In the genomic region with DNA sequence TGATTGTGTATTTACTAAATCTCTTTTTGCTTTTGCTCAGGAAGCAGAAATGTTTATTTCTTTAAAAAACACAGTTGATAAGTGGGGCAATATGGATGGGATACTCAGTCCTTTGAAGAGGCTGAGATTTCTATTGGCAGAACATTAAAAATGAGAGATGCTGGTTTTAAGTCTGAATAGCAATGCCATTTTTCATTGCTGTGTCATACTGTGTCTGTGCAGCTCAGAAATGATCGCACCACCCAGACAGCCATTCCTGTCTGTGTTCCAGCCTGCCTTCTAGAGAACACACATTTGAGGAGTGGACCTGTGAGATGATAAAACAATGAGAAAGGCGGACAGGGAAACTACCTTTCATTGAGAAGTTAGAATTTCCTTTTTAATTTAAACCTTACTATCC, we compare ENCODE assay signal across 2 cellular contexts.
TF ChIP-seq lines count a peak whose summit lies in the region.

No MANE protein-coding gene starts in this region.

TF ChIP-seq in SK-N-SH, 30 proteins besides CTCF, POLR2A, EP300 and RAD21 (continued from another document):
- TF ChIP-seq NFIC (IDR thresholded peaks at IDR 0.05; ENCODE audit: borderline replicate concordance), result no peak
- TF ChIP-seq, protein P1, sequence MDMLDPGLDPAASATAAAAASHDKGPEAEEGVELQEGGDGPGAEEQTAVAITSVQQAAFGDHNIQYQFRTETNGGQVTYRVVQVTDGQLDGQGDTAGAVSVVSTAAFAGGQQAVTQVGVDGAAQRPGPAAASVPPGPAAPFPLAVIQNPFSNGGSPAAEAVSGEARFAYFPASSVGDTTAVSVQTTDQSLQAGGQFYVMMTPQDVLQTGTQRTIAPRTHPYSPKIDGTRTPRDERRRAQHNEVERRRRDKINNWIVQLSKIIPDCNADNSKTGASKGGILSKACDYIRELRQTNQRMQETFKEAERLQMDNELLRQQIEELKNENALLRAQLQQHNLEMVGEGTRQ (IDR thresholded peaks at IDR 0.05; ENCODE audit: borderline replicate concordance, low read depth, low read length), result no peak
- TF ChIP-seq FOSL2 (IDR thresholded peaks at IDR 0.05; ENCODE audit: borderline replicate concordance, low read depth), result peak; percentile 19; the same call in 1 of the 2 replicates

TF ChIP-seq in SK-N-SH treated with all-trans-retinoic acid at 6 μM for 48 hours, 23 proteins besides CTCF, POLR2A, EP300 and RAD21:
- TF ChIP-seq, protein P2, sequence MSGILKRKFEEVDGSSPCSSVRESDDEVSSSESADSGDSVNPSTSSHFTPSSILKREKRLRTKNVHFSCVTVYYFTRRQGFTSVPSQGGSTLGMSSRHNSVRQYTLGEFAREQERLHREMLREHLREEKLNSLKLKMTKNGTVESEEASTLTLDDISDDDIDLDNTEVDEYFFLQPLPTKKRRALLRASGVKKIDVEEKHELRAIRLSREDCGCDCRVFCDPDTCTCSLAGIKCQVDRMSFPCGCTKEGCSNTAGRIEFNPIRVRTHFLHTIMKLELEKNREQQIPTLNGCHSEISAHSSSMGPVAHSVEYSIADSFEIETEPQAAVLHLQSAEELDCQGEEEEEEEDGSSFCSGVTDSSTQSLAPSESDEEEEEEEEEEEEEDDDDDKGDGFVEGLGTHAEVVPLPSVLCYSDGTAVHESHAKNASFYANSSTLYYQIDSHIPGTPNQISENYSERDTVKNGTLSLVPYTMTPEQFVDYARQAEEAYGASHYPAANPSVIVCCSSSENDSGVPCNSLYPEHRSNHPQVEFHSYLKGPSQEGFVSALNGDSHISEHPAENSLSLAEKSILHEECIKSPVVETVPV (CRISPR knock-in tag; IDR thresholded peaks at IDR 0.05), result no peak
- TF ChIP-seq SNAI2 (CRISPR knock-in tag; IDR thresholded peaks at IDR 0.05) (no peak), ZNF565 (CRISPR knock-in tag; conservative IDR thresholded peaks at IDR 0.05; ENCODE audit: low read depth) (no peak), CSDC2 (CRISPR knock-in tag; IDR thresholded peaks at IDR 0.05) (no peak), OSR1 (CRISPR knock-in tag; IDR thresholded peaks at IDR 0.05) (no peak), BACH2 (CRISPR knock-in tag; IDR thresholded peaks at IDR 0.05; ENCODE audit: borderline replicate concordance) (no peak), ZNF8 (CRISPR knock-in tag; IDR thresholded peaks at IDR 0.05) (no peak), ISL1 (CRISPR knock-in tag; IDR thresholded peaks at IDR 0.05) (no peak), RARB (CRISPR knock-in tag; IDR thresholded peaks at IDR 0.05) (no peak), ZFP3 (CRISPR knock-in tag; IDR thresholded peaks at IDR 0.05) (no peak), GLIS3 (CRISPR knock-in tag; IDR thresholded peaks at IDR 0.05) (no peak), PPARA (CRISPR knock-in tag; IDR thresholded peaks at IDR 0.05; ENCODE audit: borderline replicate concordance) (no peak), TCF4 (CRISPR knock-in tag; IDR thresholded peaks at IDR 0.05; ENCODE audit: borderline replicate concordance) (no peak), ARNTL (CRISPR knock-in tag; IDR thresholded peaks at IDR 0.05; ENCODE audit: borderline replicate concordance, low read depth) (no peak), ESRRG (CRISPR knock-in tag; IDR thresholded peaks at IDR 0.05) (no peak)
- TF ChIP-seq, protein P3, sequence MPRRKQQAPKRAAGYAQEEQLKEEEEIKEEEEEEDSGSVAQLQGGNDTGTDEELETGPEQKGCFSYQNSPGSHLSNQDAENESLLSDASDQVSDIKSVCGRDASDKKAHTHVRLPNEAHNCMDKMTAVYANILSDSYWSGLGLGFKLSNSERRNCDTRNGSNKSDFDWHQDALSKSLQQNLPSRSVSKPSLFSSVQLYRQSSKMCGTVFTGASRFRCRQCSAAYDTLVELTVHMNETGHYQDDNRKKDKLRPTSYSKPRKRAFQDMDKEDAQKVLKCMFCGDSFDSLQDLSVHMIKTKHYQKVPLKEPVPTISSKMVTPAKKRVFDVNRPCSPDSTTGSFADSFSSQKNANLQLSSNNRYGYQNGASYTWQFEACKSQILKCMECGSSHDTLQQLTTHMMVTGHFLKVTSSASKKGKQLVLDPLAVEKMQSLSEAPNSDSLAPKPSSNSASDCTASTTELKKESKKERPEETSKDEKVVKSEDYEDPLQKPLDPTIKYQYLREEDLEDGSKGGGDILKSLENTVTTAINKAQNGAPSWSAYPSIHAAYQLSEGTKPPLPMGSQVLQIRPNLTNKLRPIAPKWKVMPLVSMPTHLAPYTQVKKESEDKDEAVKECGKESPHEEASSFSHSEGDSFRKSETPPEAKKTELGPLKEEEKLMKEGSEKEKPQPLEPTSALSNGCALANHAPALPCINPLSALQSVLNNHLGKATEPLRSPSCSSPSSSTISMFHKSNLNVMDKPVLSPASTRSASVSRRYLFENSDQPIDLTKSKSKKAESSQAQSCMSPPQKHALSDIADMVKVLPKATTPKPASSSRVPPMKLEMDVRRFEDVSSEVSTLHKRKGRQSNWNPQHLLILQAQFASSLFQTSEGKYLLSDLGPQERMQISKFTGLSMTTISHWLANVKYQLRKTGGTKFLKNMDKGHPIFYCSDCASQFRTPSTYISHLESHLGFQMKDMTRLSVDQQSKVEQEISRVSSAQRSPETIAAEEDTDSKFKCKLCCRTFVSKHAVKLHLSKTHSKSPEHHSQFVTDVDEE (CRISPR knock-in tag; IDR thresholded peaks at IDR 0.05), result no peak
- TF ChIP-seq, protein P4, sequence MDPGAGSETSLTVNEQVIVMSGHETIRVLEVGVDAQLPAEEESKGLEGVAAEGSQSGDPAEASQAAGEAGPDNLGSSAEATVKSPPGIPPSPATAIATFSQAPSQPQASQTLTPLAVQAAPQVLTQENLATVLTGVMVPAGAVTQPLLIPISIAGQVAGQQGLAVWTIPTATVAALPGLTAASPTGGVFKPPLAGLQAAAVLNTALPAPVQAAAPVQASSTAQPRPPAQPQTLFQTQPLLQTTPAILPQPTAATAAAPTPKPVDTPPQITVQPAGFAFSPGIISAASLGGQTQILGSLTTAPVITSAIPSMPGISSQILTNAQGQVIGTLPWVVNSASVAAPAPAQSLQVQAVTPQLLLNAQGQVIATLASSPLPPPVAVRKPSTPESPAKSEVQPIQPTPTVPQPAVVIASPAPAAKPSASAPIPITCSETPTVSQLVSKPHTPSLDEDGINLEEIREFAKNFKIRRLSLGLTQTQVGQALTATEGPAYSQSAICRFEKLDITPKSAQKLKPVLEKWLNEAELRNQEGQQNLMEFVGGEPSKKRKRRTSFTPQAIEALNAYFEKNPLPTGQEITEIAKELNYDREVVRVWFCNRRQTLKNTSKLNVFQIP (CRISPR knock-in tag; IDR thresholded peaks at IDR 0.05; ENCODE audit: borderline replicate concordance, low read depth), result no peak
- TF ChIP-seq, protein P5, sequence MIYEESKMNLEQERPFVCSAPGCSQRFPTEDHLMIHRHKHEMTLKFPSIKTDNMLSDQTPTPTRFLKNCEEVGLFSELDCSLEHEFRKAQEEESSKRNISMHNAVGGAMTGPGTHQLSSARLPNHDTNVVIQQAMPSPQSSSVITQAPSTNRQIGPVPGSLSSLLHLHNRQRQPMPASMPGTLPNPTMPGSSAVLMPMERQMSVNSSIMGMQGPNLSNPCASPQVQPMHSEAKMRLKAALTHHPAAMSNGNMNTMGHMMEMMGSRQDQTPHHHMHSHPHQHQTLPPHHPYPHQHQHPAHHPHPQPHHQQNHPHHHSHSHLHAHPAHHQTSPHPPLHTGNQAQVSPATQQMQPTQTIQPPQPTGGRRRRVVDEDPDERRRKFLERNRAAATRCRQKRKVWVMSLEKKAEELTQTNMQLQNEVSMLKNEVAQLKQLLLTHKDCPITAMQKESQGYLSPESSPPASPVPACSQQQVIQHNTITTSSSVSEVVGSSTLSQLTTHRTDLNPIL (CRISPR knock-in tag; IDR thresholded peaks at IDR 0.05; ENCODE audit: low read depth), result no peak
